5 cellular contexts compared by ENCODE assay signal in the genomic region with DNA sequence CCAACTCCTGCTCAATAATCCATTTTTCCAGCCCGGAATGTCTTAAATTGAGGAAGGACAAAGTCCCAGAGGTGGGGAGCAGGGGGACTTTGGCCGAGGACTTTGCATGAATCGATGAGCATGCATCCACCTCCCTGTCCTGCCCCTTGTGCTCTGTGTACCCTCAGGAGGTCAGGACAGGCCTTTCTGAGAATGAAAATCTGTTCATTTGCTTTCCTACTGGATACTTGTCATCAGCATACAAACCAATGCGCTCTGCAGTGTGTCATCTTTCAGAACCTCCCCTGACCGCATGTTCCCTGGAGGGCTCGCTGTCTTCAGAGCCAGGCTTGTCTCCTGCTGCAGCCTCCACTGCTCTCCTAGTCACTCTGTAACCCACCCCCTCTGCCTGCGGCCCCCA. TPM values are rescaled to one million over a fixed set of nuclear protein-coding genes. Genes with fewer than 3 reads are reported as not detected.
"Had no signal": no experiment of that assay in that cellular context is flagged by ENCODE, and none has a peak within 500 bp of the region (broad histone marks: within the 10 kb centered on the region; RNA-seq: fewer than 3 reads in every experiment).

No MANE protein-coding gene starts in this region.

RNA-seq across cellular contexts. Expression of a gene that starts 2.6 kb away (rescaled TPM):
- total RNA-seq: HT-29, HT1080, IMR-90 had no signal
- polyA plus RNA-seq: IgD-negative memory B cell, IMR-90, K562 had no signal

RNA-seq across cellular contexts. Expression of a gene that starts 40.6 kb away (rescaled TPM):
- total RNA-seq: HT-29, HT1080, IMR-90 had no signal
- polyA plus RNA-seq: IgD-negative memory B cell, IMR-90 had no signal
